8 cellular contexts compared by ENCODE assay signal in the genomic region with DNA sequence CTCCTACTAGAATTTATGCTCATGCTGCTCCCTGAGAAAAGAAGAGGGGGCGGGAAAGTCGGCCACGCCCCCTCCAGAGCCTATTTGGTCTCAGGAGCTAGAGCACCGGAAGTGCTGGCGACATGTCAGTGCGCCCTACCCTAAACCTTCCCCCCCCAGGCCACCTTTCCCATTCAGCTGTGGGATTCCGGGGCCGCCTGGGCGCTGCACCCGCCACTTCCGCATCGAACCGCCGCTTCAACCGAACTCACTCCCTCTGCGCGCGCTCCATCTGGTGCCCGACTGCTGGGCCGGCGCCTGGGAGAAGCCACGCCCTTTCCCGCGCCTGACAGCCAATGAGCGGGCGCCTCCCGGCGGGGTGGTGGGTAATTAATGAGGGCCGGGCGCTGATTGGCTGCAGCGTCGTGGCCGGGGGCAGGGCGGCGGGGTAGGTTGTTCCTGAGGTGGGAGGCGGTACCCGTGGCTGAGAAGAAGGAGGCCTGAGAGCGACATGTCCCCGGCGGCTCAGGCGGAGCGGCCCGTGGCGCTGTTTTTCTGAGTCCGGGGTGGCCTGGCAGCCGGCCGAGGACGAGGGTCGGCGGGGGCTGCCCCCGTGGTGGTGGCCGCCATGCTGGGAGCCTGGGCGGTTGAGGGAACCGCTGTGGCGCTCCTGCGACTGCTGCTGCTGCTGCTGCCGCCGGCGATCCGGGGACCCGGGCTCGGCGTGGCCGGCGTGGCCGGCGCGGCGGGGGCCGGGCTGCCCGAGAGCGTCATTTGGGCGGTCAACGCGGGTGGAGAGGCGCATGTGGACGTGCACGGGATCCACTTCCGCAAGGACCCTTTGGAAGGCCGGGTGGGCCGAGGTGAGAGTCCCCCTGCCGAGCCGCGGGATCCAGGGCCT. TPM values are rescaled to one million over a fixed set of nuclear protein-coding genes. Genes with fewer than 3 reads are reported as not detected.
DNase-seq lines count a peak whose midpoint lies in the region; ATAC-seq and TF ChIP-seq lines count a peak whose summit lies in the region.

TSS of gene MLEC (plus strand) at position 460 of the 880 bp plus-strand sequence. CDS start at position 608, 148 bp downstream.

- H3K27me3 ChIP-seq in heart right ventricle = no peaks in the 10 kb centered on the region
- no peaks in the 10 kb centered on the region for H3K27me3 ChIP-seq in upper lobe of right lung

- WGBS in heart right ventricle, 2 donors = 0 to 1% methylated on average over 80 to 83 of the region's 84 CpGs

- H3K9me3 ChIP-seq in heart right ventricle = no peaks in the 10 kb centered on the region
- no peaks in the 10 kb centered on the region for H3K9me3 ChIP-seq in upper lobe of right lung

- H3K4me3 ChIP-seq in heart right ventricle (peak within 1 kb of the TSS; percentile 68 to 98 (median 90)), upper lobe of right lung (peak within 1 kb of the TSS; percentile 91)

- ATAC-seq in HG02870 (IDR thresholded peaks at IDR 0.05; ENCODE audit: unreplicated experiment) = peak; percentile 58
- peak; percentile 92 to 97 (median 96) for ATAC-seq in heart right ventricle
- peak; percentile 95 for ATAC-seq in upper lobe of right lung

- TF ChIP-seq CTCF in GM13976 (IDR thresholded peaks at IDR 0.05; ENCODE audit: borderline replicate concordance, control extremely low read depth, extremely low read depth, insufficient read depth, missing control alignments) (peak; percentile 41), heart right ventricle (IDR thresholded peaks at IDR 0.05) (peak in 4 of 9 donors; percentile 20 to 51 (median 40)), upper lobe of right lung (IDR thresholded peaks at IDR 0.05) (peak; percentile 4)

- H3K36me3 ChIP-seq in heart right ventricle = no peaks in the 10 kb centered on the region
- H3K36me3 ChIP-seq in upper lobe of right lung = no peaks in the 10 kb centered on the region

- H3K27ac ChIP-seq in heart right ventricle = peak within 1 kb of the TSS; percentile 55 to 95 (median 92)
- H3K27ac ChIP-seq in upper lobe of right lung = peak within 1 kb of the TSS; percentile 88

- peak; percentile 99 for DNase-seq in GM13976 (ENCODE audit: low spot score)
- peak; percentile 96 for DNase-seq in NCI-H146 treated with DMSO at 0.1 percent for 48 hours (lab: John Stamatoyannopoulos, UW; ENCODE audit: unreplicated experiment)
- peak; percentile 89 for DNase-seq in amniotic epithelial cell (ENCODE audit: low read depth)
- peak; percentile 98 to 99 for DNase-seq in heart right ventricle
- peak; percentile 100 for DNase-seq in posterior vena cava (ENCODE audit: low spot score)
- DNase-seq in upper lobe of right lung = peak; percentile 99

- in situ Hi-C loops in GM13976 (cut with MboI; ENCODE audit: low sequenced_read_pairs, unreplicated experiment) = no loop called here

- intact Hi-C loops in T-helper 1 cell treated with Interleukin-12 subunit alpha and Interleukin-12 subunit beta and Interleukin-4 antibody, amounts not matched to agents 30 ng/mL and 1 ng/mL, for 36 hours (cut with micrococcal nuclease) = loop anchor here (1.0 to 5.0 kb wide), 22 partner anchors 23 to 1765 kb away; partner anchors contain the start of genes ACADS, ANAPC5, C12orf43 and CABP1
- intact Hi-C loops in heart right ventricle (cut with DNase I) (loop anchor here in 6 of 10 donors (2.0 to 5.0 kb wide), 4 partner anchors 24 to 40 kb away; partner anchors contain the start of gene UNC119B (in 1 of the 6)), posterior vena cava (cut with DNase I) (loop anchor here in 1 of 2 donors (2.0 kb wide), 1 partner anchor 24 kb away; the partner anchor contains the start of gene UNC119B), upper lobe of right lung (cut with DNase I) (no loop called here)

- H3K4me1 ChIP-seq in heart right ventricle (peaks cover 3 to 61% (median 48%) of the 10 kb centered on the region in 9 donors), upper lobe of right lung (peaks cover 20% of the 10 kb centered on the region)

RNA-seq across cellular contexts. Expression of gene MLEC, which starts in this region (rescaled TPM):
- total RNA-seq in T-helper 1 cell treated with Interleukin-12 subunit alpha and Interleukin-12 subunit beta and Interleukin-4 antibody, amounts not matched to agents 30 ng/mL and 1 ng/mL, for 36 hours = 129 TPM in 2 replicates
- total RNA-seq in heart right ventricle = 100 to 1,000 TPM in 8 of 10 donors, 10 to 100 TPM in 2; 95.1 to 179 (median 118) TPM
- 10 to 100 TPM; 35.3 to 59.2 TPM for polyA plus RNA-seq in heart right ventricle
- 100 to 1,000 TPM in 1 of 2 donors, 10 to 100 TPM in 1; 92.5 to 132 TPM for total RNA-seq in posterior vena cava
- 115 TPM for total RNA-seq in upper lobe of right lung

Comparison
In these comparisons a context has a peak if more than half of its experiments do, and no peak if none do; other contexts are left out.
1. Peak in every context shown above with its lines: DNase-seq, ATAC-seq, H3K4me3 ChIP-seq and H3K27ac ChIP-seq.